ENCODE assay signal across 10 cellular contexts in genomic region chr11:67644042-67644441, GRCh38. TPM values are rescaled to one million over a fixed set of nuclear protein-coding genes. Genes with fewer than 3 reads are reported as not detected.
DNase-seq lines count a peak whose midpoint lies in the region; ATAC-seq and TF ChIP-seq lines count a peak whose summit lies in the region.
"Had no signal": no experiment of that assay in that cellular context is flagged by ENCODE, and none has a peak within 500 bp of the region (broad histone marks: within the 10 kb centered on the region; RNA-seq: fewer than 3 reads in every experiment).

No MANE protein-coding gene starts in this region.

- no peaks in the 10 kb centered on the region for H3K36me3 Mint-ChIP-seq in activated naive CD4-positive, alpha-beta T cell treated with anti-CD3 and anti-CD28 coated beads, Interleukin-2, amount 10 ng/mL, durations not matched to agents 7 days and 5 days
- H3K36me3 Mint-ChIP-seq in CD8-positive, alpha-beta T cell: no peaks in the 10 kb centered on the region

- TF ChIP-seq CTCF in LNCaP clone FGC (IDR thresholded peaks at IDR 0.05; ENCODE audit: control insufficient read depth, extremely low read depth, insufficient read depth): peak; percentile 29
- TF ChIP-seq CTCF in brain microvascular endothelial cell (IDR thresholded peaks at IDR 0.05; ENCODE audit: low read depth, low read length, missing control alignments): peak; percentile 51
- TF ChIP-seq CTCF in retinal pigment epithelial cell (conservative IDR thresholded peaks at IDR 0.05; ENCODE audit: low read depth, low read length): peak; percentile 26
- TF ChIP-seq CTCF in CD8-positive, alpha-beta T cell (IDR thresholded peaks at IDR 0.05): no peak

- peaks cover 26% of the 10 kb centered on the region for H3K4me1 Mint-ChIP-seq in activated naive CD4-positive, alpha-beta T cell treated with anti-CD3 and anti-CD28 coated beads, Interleukin-2, amount 10 ng/mL, durations not matched to agents 7 days and 5 days
- H3K4me1 Mint-ChIP-seq in CD8-positive, alpha-beta T cell (ENCODE audit: low read depth): peaks cover 28% of the 10 kb centered on the region

- H3K27ac Mint-ChIP-seq in activated naive CD4-positive, alpha-beta T cell treated with anti-CD3 and anti-CD28 coated beads, Interleukin-2, amount 10 ng/mL, durations not matched to agents 7 days and 5 days: no peak overlapping the region
- H3K27ac Mint-ChIP-seq in CD8-positive, alpha-beta T cell: no peak overlapping the region

- no peaks in the 10 kb centered on the region for H3K36me3 ChIP-seq in brain microvascular endothelial cell (replicated peaks)
- H3K36me3 ChIP-seq in CD8-positive, alpha-beta T cell (ENCODE audit: insufficient read depth, low read length): no peaks in the 10 kb centered on the region

- peaks cover 40% of the 10 kb centered on the region for H3K27me3 Mint-ChIP-seq in activated naive CD4-positive, alpha-beta T cell treated with anti-CD3 and anti-CD28 coated beads, Interleukin-2, amount 10 ng/mL, durations not matched to agents 7 days and 5 days
- H3K27me3 Mint-ChIP-seq in CD8-positive, alpha-beta T cell (ENCODE audit: low read depth): no peaks in the 10 kb centered on the region

- H3K27ac ChIP-seq in brain microvascular endothelial cell: no peak overlapping the region
- no peak overlapping the region for H3K27ac ChIP-seq in CD8-positive, alpha-beta T cell (ENCODE audit: low read depth, low read length)

- H3K9me3 ChIP-seq in CD8-positive, alpha-beta T cell (ENCODE audit: low read length): no peaks in the 10 kb centered on the region

- no peak overlapping the region for H3K4me3 Mint-ChIP-seq in activated naive CD4-positive, alpha-beta T cell treated with anti-CD3 and anti-CD28 coated beads, Interleukin-2, amount 10 ng/mL, durations not matched to agents 7 days and 5 days
- no peak overlapping the region for H3K4me3 Mint-ChIP-seq in CD8-positive, alpha-beta T cell

- H3K4me1 ChIP-seq in CD8-positive, alpha-beta T cell (ENCODE audit: insufficient read depth, low read length): peaks cover 34% of the 10 kb centered on the region

- intact Hi-C loops in CD8-positive, alpha-beta T cell (cut with DNase I, micrococcal nuclease): no loop called here

- in situ Hi-C loops in brain microvascular endothelial cell (cut with HindIII; ENCODE audit: low pct_ligation_motif_present, low sequenced_read_pairs): no loop called here

- no peaks in the 10 kb centered on the region for H3K27me3 ChIP-seq in brain microvascular endothelial cell (replicated peaks)
- no peaks in the 10 kb centered on the region for H3K27me3 ChIP-seq in CD8-positive, alpha-beta T cell (ENCODE audit: insufficient read depth, low read length)

- peaks cover 3% of the 10 kb centered on the region for H3K9me3 Mint-ChIP-seq in activated naive CD4-positive, alpha-beta T cell treated with anti-CD3 and anti-CD28 coated beads, Interleukin-2, amount 10 ng/mL, durations not matched to agents 7 days and 5 days
- no peaks in the 10 kb centered on the region for H3K9me3 Mint-ChIP-seq in CD8-positive, alpha-beta T cell

- POLR2A ChIA-PET in CD8-positive, alpha-beta T cell (lab: Charles Lee): no interaction called here

- H3K4me3 ChIP-seq in LNCaP clone FGC (ENCODE audit: low read depth, low read length): no peak overlapping the region
- no peak overlapping the region for H3K4me3 ChIP-seq in brain microvascular endothelial cell (ENCODE audit: low read depth, low read length)
- no peak overlapping the region for H3K4me3 ChIP-seq in retinal pigment epithelial cell (ENCODE audit: low read length)
- H3K4me3 ChIP-seq in CD8-positive, alpha-beta T cell (ENCODE audit: low read depth, low read length): no peak overlapping the region

- ATAC-seq in CD8-positive, alpha-beta T cell: no peak
- no peak for ATAC-seq in HG02884 (IDR thresholded peaks at IDR 0.05; ENCODE audit: unreplicated experiment)

- CTCF ChIA-PET in activated naive CD4-positive, alpha-beta T cell treated with anti-CD3 and anti-CD28 coated beads, Interleukin-2, amount 10 ng/mL, durations not matched to agents 7 days and 5 days (lab: Charles Lee): interaction anchor here (11.6 kb wide), 1 partner anchor 14 kb away, joined by 91 read pairs; the partner anchor contains the start of gene NUDT8
- CTCF ChIA-PET in CD8-positive, alpha-beta T cell (lab: Charles Lee): interaction anchor here (1.2 to 1.6 kb wide), 2 partner anchors 13 to 15 kb away, joined by 4 to 5 read pairs; partner anchors contain the start of gene NUDT8

- peak; percentile 25 for DNase-seq in activated naive CD4-positive, alpha-beta T cell treated with anti-CD3 and anti-CD28 coated beads, Interleukin-2, amount 10 ng/mL, durations not matched to agents 7 days and 5 days
- no peak for DNase-seq in activated naive CD4-positive, alpha-beta T cell (lab: John Stamatoyannopoulos, UW)
- DNase-seq in LNCaP clone FGC (ENCODE audit: low read depth) (no peak), brain microvascular endothelial cell (no peak), retinal pigment epithelial cell (ENCODE audit: low read depth) (no peak), occipital lobe (lab: John Stamatoyannopoulos, UW) (no peak)
- DNase-seq in CD8-positive, alpha-beta T cell: no peak
- DNase-seq: COR-L47 had no signal

RNA-seq across cellular contexts. Expression of gene TBX10, which starts 4.5 kb away (rescaled TPM):
- total RNA-seq in CD8-positive, alpha-beta T cell: not detected
- not detected for total RNA-seq in occipital lobe
- total RNA-seq: mesenteric fat pad had no signal

RNA-seq across cellular contexts. Expression of gene ACY3, which starts 6.5 kb away (rescaled TPM):
- not detected for total RNA-seq in CD8-positive, alpha-beta T cell
- 0.47 TPM for total RNA-seq in occipital lobe
- total RNA-seq: mesenteric fat pad had no signal

RNA-seq across cellular contexts. Expression of gene NUDT8, which starts 14.3 kb away (rescaled TPM):
- total RNA-seq in CD8-positive, alpha-beta T cell: 1 to 10 TPM; 1.0 to 2.0 TPM
- total RNA-seq in occipital lobe: 0.62 TPM

RNA-seq across cellular contexts. Expression of gene ALDH3B2, which starts 30.4 kb away (rescaled TPM):
- total RNA-seq in CD8-positive, alpha-beta T cell: not detected
- total RNA-seq in occipital lobe: not detected
- total RNA-seq: mesenteric fat pad had no signal

RNA-seq across cellular contexts. Expression of gene NDUFV1, which starts 37.3 kb away (rescaled TPM):
- 100 to 1,000 TPM; 220 to 237 TPM for total RNA-seq in CD8-positive, alpha-beta T cell
- total RNA-seq in occipital lobe: 129 TPM
